In genomic region chr7:155515318-155515717, GRCh38 we compare ENCODE assay signal across 39 cellular contexts. TPM values are rescaled to one million over a fixed set of nuclear protein-coding genes. Genes with fewer than 3 reads are reported as not detected.
"Had no signal": no experiment of that assay in that cellular context is flagged by ENCODE, and none has a peak within 500 bp of the region (broad histone marks: within the 10 kb centered on the region; RNA-seq: fewer than 3 reads in every experiment).

No MANE protein-coding gene starts in this region.

- H3K9me3 ChIP-seq: adrenal gland, body of pancreas, breast epithelium had no signal

- FAIRE-seq: astrocyte, TTC549 had no signal

- H3K36me3 ChIP-seq: adrenal gland, brain microvascular endothelial cell, breast epithelium had no signal

- H3K36me3 Mint-ChIP-seq: activated CD4-positive, alpha-beta memory T cell treated with anti-CD3 and anti-CD28 coated beads for 36 hours had no signal

- H3K4me1 ChIP-seq: adrenal gland, breast epithelium had no signal

- H3K4me3 ChIP-seq: adrenal gland, body of pancreas, breast epithelium had no signal

- H3K27ac ChIP-seq: adrenal gland, body of pancreas, brain microvascular endothelial cell, breast epithelium, VCaP had no signal

- ATAC-seq: activated CD8-positive, alpha-beta T cell treated with anti-CD3 and anti-CD28 coated beads for 36 hours; activated naive CD4-positive, alpha-beta T cell treated with anti-CD3 and anti-CD28 coated beads, Interleukin-2, amount 50 U/mL, for 72 hours; activated T-cell treated with anti-CD3 and anti-CD28 coated beads, Interleukin-2, amount 50 U/mL, for 4 hours; activated T-cell treated with anti-CD3 and anti-CD28 coated beads, Interleukin-2, amount 50 U/mL, for 72 hours; activated T-helper 17 cell treated with anti-CD3 and anti-CD28 coated beads, Interleukin-2, amount 50 U/mL, for 72 hours; body of pancreas had no signal

- H3K4me3 Mint-ChIP-seq: activated B cell treated with CpG ODN at 0.5 μM for 24 hours; activated CD4-positive, alpha-beta memory T cell treated with anti-CD3 and anti-CD28 coated beads for 36 hours; activated CD4-positive, alpha-beta T cell treated with anti-CD3 and anti-CD28 coated beads, Interleukin-2, amount 10 ng/mL, durations not matched to agents 24 days and 14 days; activated CD8-positive, alpha-beta T cell treated with anti-CD3 and anti-CD28 coated beads for 36 hours; activated naive CD4-positive, alpha-beta T cell treated with anti-CD3 and anti-CD28 coated beads for 36 hours; activated naive CD8-positive, alpha-beta T cell treated with anti-CD3 and anti-CD28 coated beads for 36 hours; activated T-cell treated with anti-CD3 and anti-CD28 coated beads, Interleukin-2, amount 50 U/mL, for 4 hours; activated T-cell treated with anti-CD3 and anti-CD28 coated beads, Interleukin-2, amount 50 U/mL, for 72 hours; activated T-helper 1 cell treated with anti-CD3 and anti-CD28 coated beads, Interleukin-12 subunit alpha, Interleukin-12 subunit beta, Interleukin-2, Interleukin-4 antibody, amounts not matched to agents 30 ng/mL and 10 ng/mL and 1 ng/mL, durations not matched to agents 14 hours and 24 hours and 36 hours; activated T-helper 17 cell treated with anti-CD3 and anti-CD28 coated beads, Interleukin-2, amount 50 U/mL, for 72 hours; T-helper 1 cell treated with Interleukin-12 subunit alpha and Interleukin-12 subunit beta and Interleukin-4 antibody, amounts not matched to agents 30 μg/mL and 1 μg/mL, for 36 hours; T-helper 2 cell treated with Interferon-gamma antibody and Interleukin-4, amounts not matched to agents 5 μg/mL and 100 μg/mL, for 36 hours had no signal

- H3K27ac Mint-ChIP-seq: activated B cell treated with CpG ODN at 0.5 μM for 24 hours; activated CD4-positive, alpha-beta memory T cell treated with anti-CD3 and anti-CD28 coated beads for 36 hours; activated CD4-positive, alpha-beta T cell treated with anti-CD3 and anti-CD28 coated beads, Interleukin-2, amount 10 ng/mL, durations not matched to agents 24 days and 14 days; activated CD8-positive, alpha-beta T cell treated with anti-CD3 and anti-CD28 coated beads for 36 hours; activated naive CD4-positive, alpha-beta T cell treated with anti-CD3 and anti-CD28 coated beads for 36 hours; activated naive CD4-positive, alpha-beta T cell treated with anti-CD3 and anti-CD28 coated beads, Interleukin-2, amount 50 U/mL, for 72 hours; activated naive CD8-positive, alpha-beta T cell treated with anti-CD3 and anti-CD28 coated beads for 36 hours; activated T-cell treated with anti-CD3 and anti-CD28 coated beads, Interleukin-2, amount 50 U/mL, for 72 hours; activated T-helper 1 cell treated with anti-CD3 and anti-CD28 coated beads, Interleukin-12 subunit alpha, Interleukin-12 subunit beta, Interleukin-2, Interleukin-4 antibody, amounts not matched to agents 30 ng/mL and 10 ng/mL and 1 ng/mL, durations not matched to agents 14 hours and 24 hours and 36 hours; activated T-helper 17 cell treated with anti-CD3 and anti-CD28 coated beads, Interleukin-2, amount 50 U/mL, for 72 hours; T-helper 1 cell treated with Interleukin-12 subunit alpha and Interleukin-12 subunit beta and Interleukin-4 antibody, amounts not matched to agents 30 μg/mL and 1 μg/mL, for 36 hours; T-helper 2 cell treated with Interferon-gamma antibody and Interleukin-4, amounts not matched to agents 5 μg/mL and 100 μg/mL, for 36 hours had no signal

- DNase-seq: activated B cell treated with CpG ODN at 0.5 μM for 24 hours; activated CD4-positive, alpha-beta memory T cell treated with anti-CD3 and anti-CD28 coated beads for 36 hours; activated CD4-positive, alpha-beta T cell treated with anti-CD3 and anti-CD28 coated beads for 4 hours; activated CD4-positive, alpha-beta T cell treated with anti-CD3 and anti-CD28 coated beads, Interleukin-2, amount 10 ng/mL, durations not matched to agents 24 days and 14 days; activated CD4-positive, alpha-beta T cell treated with anti-CD3 and anti-CD28 coated beads, Interleukin-2, amount 50 U/mL, for 1 hour; activated CD4-positive, alpha-beta T cell treated with anti-CD3 and anti-CD28 coated beads, Interleukin-2, amount 50 U/mL, for 4 hours; activated CD4-positive, CD25-positive, alpha-beta regulatory T cell treated with anti-CD3 and anti-CD28 coated beads, Interleukin-2, amount 50 U/mL, for 72 hours; activated CD8-positive, alpha-beta memory T cell treated with anti-CD3 and anti-CD28 coated beads, Interleukin-2, amount 50 U/mL, for 4 hours; activated CD8-positive, alpha-beta T cell treated with anti-CD3 and anti-CD28 coated beads for 36 hours; activated effector memory CD4-positive, alpha-beta T cell treated with anti-CD3 and anti-CD28 coated beads, Interleukin-2, amount 50 U/mL, for 16 hours; activated gamma-delta T cell treated with Interleukin-2 at 50 U/mL for 16 hours; activated naive CD4-positive, alpha-beta T cell; activated naive CD4-positive, alpha-beta T cell treated with anti-CD3 and anti-CD28 coated beads for 36 hours; activated naive CD4-positive, alpha-beta T cell treated with anti-CD3 and anti-CD28 coated beads, Interleukin-2, amount 50 U/mL, for 16 hours; activated naive CD8-positive, alpha-beta T cell treated with anti-CD3 and anti-CD28 coated beads for 36 hours; activated T-cell treated with anti-CD3 and anti-CD28 coated beads for 4 hours; activated T-cell treated with anti-CD3 and anti-CD28 coated beads, Interleukin-2, amount 50 U/mL, for 1 hour; activated T-cell treated with anti-CD3 and anti-CD28 coated beads, Interleukin-2, amount 50 U/mL, for 4 hours; activated T-cell treated with anti-CD3 and anti-CD28 coated beads, Interleukin-2, amount 50 U/mL, for 72 hours; adrenal gland; amniotic stem cell; body of pancreas; brain microvascular endothelial cell; central memory CD4-positive, alpha-beta T cell; T-helper 1 cell; T-helper 2 cell; T-helper 9 cell had no signal

- H3K4me1 Mint-ChIP-seq: activated CD4-positive, alpha-beta T cell treated with anti-CD3 and anti-CD28 coated beads, Interleukin-2, amount 10 ng/mL, durations not matched to agents 24 days and 14 days; activated T-helper 17 cell treated with anti-CD3 and anti-CD28 coated beads, Interleukin-2, amount 50 U/mL, for 72 hours had no signal

- H3K9me3 Mint-ChIP-seq: activated B cell treated with CpG ODN at 0.5 μM for 24 hours; activated CD4-positive, alpha-beta memory T cell treated with anti-CD3 and anti-CD28 coated beads for 36 hours; activated CD4-positive, alpha-beta T cell treated with anti-CD3 and anti-CD28 coated beads, Interleukin-2, amount 10 ng/mL, durations not matched to agents 24 days and 14 days; activated CD8-positive, alpha-beta T cell treated with anti-CD3 and anti-CD28 coated beads for 36 hours; activated naive CD4-positive, alpha-beta T cell treated with anti-CD3 and anti-CD28 coated beads for 36 hours; activated naive CD4-positive, alpha-beta T cell treated with anti-CD3 and anti-CD28 coated beads, Interleukin-2, amount 50 U/mL, for 72 hours; activated T-cell treated with anti-CD3 and anti-CD28 coated beads, Interleukin-2, amount 50 U/mL, for 4 hours; activated T-cell treated with anti-CD3 and anti-CD28 coated beads, Interleukin-2, amount 50 U/mL, for 72 hours; activated T-helper 1 cell treated with anti-CD3 and anti-CD28 coated beads, Interleukin-12 subunit alpha, Interleukin-12 subunit beta, Interleukin-2, Interleukin-4 antibody, amounts not matched to agents 30 ng/mL and 10 ng/mL and 1 ng/mL, durations not matched to agents 14 hours and 24 hours and 36 hours; activated T-helper 17 cell treated with anti-CD3 and anti-CD28 coated beads, Interleukin-2, amount 50 U/mL, for 72 hours; T-helper 1 cell treated with Interleukin-12 subunit alpha and Interleukin-12 subunit beta and Interleukin-4 antibody, amounts not matched to agents 30 μg/mL and 1 μg/mL, for 36 hours; T-helper 2 cell treated with Interferon-gamma antibody and Interleukin-4, amounts not matched to agents 5 μg/mL and 100 μg/mL, for 36 hours had no signal

RNA-seq across cellular contexts. Expression of gene CNPY1, which starts 31.0 kb away (rescaled TPM):
- total RNA-seq: activated B cell treated with CpG ODN at 0.5 μM for 24 hours; activated CD4-positive, alpha-beta memory T cell treated with anti-CD3 and anti-CD28 coated beads for 36 hours; activated CD4-positive, alpha-beta T cell treated with anti-CD3 and anti-CD28 coated beads, Interleukin-2, amount 10 ng/mL, durations not matched to agents 24 days and 14 days; activated CD8-positive, alpha-beta memory T cell treated with anti-CD3 and anti-CD28 coated beads for 36 hours; activated CD8-positive, alpha-beta T cell treated with anti-CD3 and anti-CD28 coated beads for 36 hours; activated naive CD4-positive, alpha-beta T cell treated with anti-CD3 and anti-CD28 coated beads for 36 hours; activated naive CD4-positive, alpha-beta T cell treated with anti-CD3 and anti-CD28 coated beads, Interleukin-2, amount 50 U/mL, for 72 hours; activated naive CD8-positive, alpha-beta T cell treated with anti-CD3 and anti-CD28 coated beads for 36 hours; activated T-cell treated with anti-CD3 and anti-CD28 coated beads, Interleukin-2, amount 50 U/mL, for 4 hours; activated T-cell treated with anti-CD3 and anti-CD28 coated beads, Interleukin-2, amount 50 U/mL, for 72 hours; activated T-helper 1 cell treated with anti-CD3 and anti-CD28 coated beads, Interleukin-12 subunit alpha, Interleukin-12 subunit beta, Interleukin-2, Interleukin-4 antibody, amounts not matched to agents 30 ng/mL and 10 ng/mL and 1 ng/mL, durations not matched to agents 14 hours and 24 hours and 36 hours; activated T-helper 17 cell treated with anti-CD3 and anti-CD28 coated beads, Interleukin-2, amount 50 U/mL, for 72 hours; adrenal gland; aorta; astrocyte; body of pancreas; cardiac septum had no signal
- polyA plus RNA-seq: adrenal gland, aorta had no signal

RNA-seq across cellular contexts. Expression of gene EN2, which starts 57.4 kb away (rescaled TPM):
- total RNA-seq: activated B cell treated with CpG ODN at 0.5 μM for 24 hours; activated CD4-positive, alpha-beta memory T cell treated with anti-CD3 and anti-CD28 coated beads for 36 hours; activated CD4-positive, alpha-beta T cell treated with anti-CD3 and anti-CD28 coated beads, Interleukin-2, amount 10 ng/mL, durations not matched to agents 24 days and 14 days; activated CD8-positive, alpha-beta memory T cell treated with anti-CD3 and anti-CD28 coated beads for 36 hours; activated CD8-positive, alpha-beta T cell treated with anti-CD3 and anti-CD28 coated beads for 36 hours; activated naive CD4-positive, alpha-beta T cell treated with anti-CD3 and anti-CD28 coated beads for 36 hours; activated naive CD4-positive, alpha-beta T cell treated with anti-CD3 and anti-CD28 coated beads, Interleukin-2, amount 50 U/mL, for 72 hours; activated naive CD8-positive, alpha-beta T cell treated with anti-CD3 and anti-CD28 coated beads for 36 hours; activated T-cell treated with anti-CD3 and anti-CD28 coated beads, Interleukin-2, amount 50 U/mL, for 4 hours; activated T-cell treated with anti-CD3 and anti-CD28 coated beads, Interleukin-2, amount 50 U/mL, for 72 hours; activated T-helper 1 cell treated with anti-CD3 and anti-CD28 coated beads, Interleukin-12 subunit alpha, Interleukin-12 subunit beta, Interleukin-2, Interleukin-4 antibody, amounts not matched to agents 30 ng/mL and 10 ng/mL and 1 ng/mL, durations not matched to agents 14 hours and 24 hours and 36 hours; activated T-helper 17 cell treated with anti-CD3 and anti-CD28 coated beads, Interleukin-2, amount 50 U/mL, for 72 hours; aorta; astrocyte; body of pancreas; cardiac septum had no signal
- polyA plus RNA-seq: aorta had no signal
